ENCODE assay signal across 14 cellular contexts in genomic region chr11:43984519-43985385, GRCh38. TPM values are rescaled to one million over a fixed set of nuclear protein-coding genes. Genes with fewer than 3 reads are reported as not detected.
DNase-seq lines count a peak whose midpoint lies in the region; ATAC-seq and TF ChIP-seq lines count a peak whose summit lies in the region.
"Had no signal": no experiment of that assay in that cellular context is flagged by ENCODE, and none has a peak within 500 bp of the region (broad histone marks: within the 10 kb centered on the region; RNA-seq: fewer than 3 reads in every experiment).

No MANE protein-coding gene starts in this region.

- WGBS in heart left ventricle, 4 donors: 44 to 52% (median 47%) methylated on average over 12 to 14 of the region's 14 CpGs
- WGBS in lung, 2 donors: 31 to 45% methylated on average over 14 of the region's 14 CpGs

- H3K4me1 ChIP-seq in heart left ventricle: peaks cover 15 to 62% (median 47%) of the 10 kb centered on the region in 12 donors
- peaks cover 0 to 29% of the 10 kb centered on the region in 2 donors for H3K4me1 ChIP-seq in lung (ENCODE audit: control insufficient read depth in 2 of 2, insufficient read depth in 2 of 2, low read length in 2 of 2)
- peaks cover 0 to 4% of the 10 kb centered on the region in 2 donors for H3K4me1 ChIP-seq in breast epithelium

- H3K4me3 Mint-ChIP-seq in brain (no peak overlapping the region), type B pancreatic cell (peak overlapping the region; percentile 18)
- H3K4me3 Mint-ChIP-seq: naive thymus-derived CD4-positive, alpha-beta T cell had no signal

- H3K27ac Mint-ChIP-seq in brain: peak overlapping the region in 4 of 5 experiments; percentile 4 to 41 (median 28)
- peak overlapping the region; percentile 5 for H3K27ac Mint-ChIP-seq in type B pancreatic cell
- H3K27ac Mint-ChIP-seq: naive thymus-derived CD4-positive, alpha-beta T cell had no signal

- H3K36me3 ChIP-seq in heart left ventricle (no peaks in the 10 kb centered on the region), lung (ENCODE audit: control insufficient read depth in 2 of 2, insufficient read depth in 2 of 2, low read length in 2 of 2) (no peaks in the 10 kb centered on the region), breast epithelium (no peaks in the 10 kb centered on the region)
- H3K36me3 ChIP-seq: vagina, WERI-Rb-1 had no signal

- H3K27me3 ChIP-seq in heart left ventricle (no peaks in the 10 kb centered on the region), lung (ENCODE audit: control insufficient read depth, insufficient read depth) (no peaks in the 10 kb centered on the region), breast epithelium (peaks cover 0 to 7% of the 10 kb centered on the region in 2 donors)
- H3K27me3 ChIP-seq: vagina had no signal

- TF ChIP-seq CTCF in heart left ventricle (IDR thresholded peaks at IDR 0.05) (no peak), brain (conservative IDR thresholded peaks at IDR 0.05) (no peak), lung (IDR thresholded peaks at IDR 0.05; ENCODE audit: control extremely low read depth, extremely low read depth) (no peak), type B pancreatic cell (conservative IDR thresholded peaks at IDR 0.05) (no peak), breast epithelium (IDR thresholded peaks at IDR 0.05) (no peak)

- no peak for TF ChIP-seq POLR2A in heart left ventricle (IDR thresholded peaks at IDR 0.05)
- TF ChIP-seq POLR2A in breast epithelium (IDR thresholded peaks at IDR 0.05): no peak

- H3K9me3 Mint-ChIP-seq in brain: no peaks in the 10 kb centered on the region
- no peaks in the 10 kb centered on the region for H3K9me3 Mint-ChIP-seq in type B pancreatic cell

- no peak overlapping the region for H3K4me3 ChIP-seq in heart left ventricle
- H3K4me3 ChIP-seq in lung: no peak overlapping the region
- H3K4me3 ChIP-seq in breast epithelium: no peak overlapping the region
- H3K4me3 ChIP-seq: smooth muscle cell, vagina had no signal

- no peaks in the 10 kb centered on the region for H3K36me3 Mint-ChIP-seq in brain
- H3K36me3 Mint-ChIP-seq in type B pancreatic cell: no peaks in the 10 kb centered on the region
- H3K36me3 Mint-ChIP-seq: naive thymus-derived CD4-positive, alpha-beta T cell had no signal

- ATAC-seq in heart left ventricle (no peak), Right ventricle myocardium inferior (no peak), lung (ENCODE audit: insufficient read depth, low FRiP score) (peak; percentile 39)
- ATAC-seq: naive thymus-derived CD4-positive, alpha-beta T cell had no signal

- intact Hi-C loops in heart left ventricle (cut with DNase I): loop anchor here in 6 of 10 donors (2.0 to 5.0 kb wide), 5 partner anchors 37 to 53 kb away; partner anchors contain the start of gene C11orf96 (in 2 of the 6)
- intact Hi-C loops in Right ventricle myocardium inferior (cut with DNase I): no loop called here
- intact Hi-C loops in breast epithelium (cut with DNase I; ENCODE audit: low total_unique reads): no loop called here

- H3K9me3 ChIP-seq in heart left ventricle: no peaks in the 10 kb centered on the region
- H3K9me3 ChIP-seq in lung (ENCODE audit: control insufficient read depth in 2 of 2, insufficient read depth in 1 of 2, low read length in 1 of 2): no peaks in the 10 kb centered on the region
- no peaks in the 10 kb centered on the region for H3K9me3 ChIP-seq in breast epithelium
- H3K9me3 ChIP-seq: vagina had no signal

- H3K27ac ChIP-seq in heart left ventricle (peak overlapping the region in 7 of 12 donors; percentile 18 to 62 (median 24)), lung (ENCODE audit: low read depth in 1 of 2, low read length in 1 of 2) (peak overlapping the region in 1 of 2 donors; percentile 66), breast epithelium (peak overlapping the region in 1 of 2 donors; percentile 44)
- H3K27ac ChIP-seq: vagina, WERI-Rb-1 had no signal

- peak in 2 of 5 donors; percentile 40 to 60 for DNase-seq in heart left ventricle
- no peak for DNase-seq in Right ventricle myocardium inferior (ENCODE audit: missing footprints)
- peak; percentile 81 for DNase-seq in lung (ENCODE audit: low spot score)
- DNase-seq in type B pancreatic cell (ENCODE audit: extremely low spot score, unreplicated experiment): no peak
- DNase-seq in activated T-cell treated with anti-CD3 and anti-CD28 coated beads, Interleukin-2, amount 50 U/mL, for 1 hour: no peak
- DNase-seq in breast epithelium (ENCODE audit: low spot score in 2 of 2): no peak
- no peak for DNase-seq in NCI-H524 treated with DMSO at 0.1 percent for 48 hours (lab: John Stamatoyannopoulos, UW)
- DNase-seq: naive thymus-derived CD4-positive, alpha-beta T cell; NCI-H510A; SIG-M5; WERI-Rb-1 had no signal

- H3K4me1 Mint-ChIP-seq in brain: peaks cover 66% of the 10 kb centered on the region
- peaks cover 36% of the 10 kb centered on the region for H3K4me1 Mint-ChIP-seq in type B pancreatic cell (ENCODE audit: unreplicated experiment)
- H3K4me1 Mint-ChIP-seq: naive thymus-derived CD4-positive, alpha-beta T cell had no signal

- H3K27me3 Mint-ChIP-seq in brain (peaks cover 3% of the 10 kb centered on the region), type B pancreatic cell (peaks cover 15% of the 10 kb centered on the region)

RNA-seq across cellular contexts. Expression of gene C11orf96, which starts 42.3 kb away (rescaled TPM):
- 100 to 1,000 TPM in 1 of 9 donors, 10 to 100 TPM in 7, 1 to 10 TPM in 1; 9.6 to 109 (median 18.1) TPM for total RNA-seq in heart left ventricle
- polyA plus RNA-seq in heart left ventricle: 10 to 100 TPM in 1 of 2 donors, 1 to 10 TPM in 1; 7.9 to 18.5 TPM
- total RNA-seq in Right ventricle myocardium inferior: 19.8 TPM
- 13.3 TPM for polyA plus RNA-seq in brain (ENCODE audit: insufficient read depth, low read depth, low replicate concordance)
- total RNA-seq in lung: 100 to 1,000 TPM in 1 of 2 donors, 10 to 100 TPM in 1; 29.0 to 103 TPM
- 100 to 1,000 TPM; 110 to 165 TPM for polyA plus RNA-seq in lung
- total RNA-seq in type B pancreatic cell (ENCODE audit: low replicate concordance): 1.5 and 5.2 TPM in 2 replicates
- total RNA-seq in breast epithelium: 10 to 100 TPM; 41.1 to 97.3 (median 46.8) TPM
- polyA plus RNA-seq: naive thymus-derived CD4-positive, alpha-beta T cell had no signal

Comparison
In these comparisons a context has a peak if more than half of its experiments do, and no peak if none do; other contexts are left out.
1. intact Hi-C loops: an anchor here in heart left ventricle (2.0 to 5.0 kb wide); none called in Right ventricle myocardium inferior and breast epithelium.